Comparison of ENCODE assay signal across 8 cellular contexts in genomic region chr10:3749597-3750351, GRCh38. TPM values are rescaled to one million over a fixed set of nuclear protein-coding genes. Genes with fewer than 3 reads are reported as not detected.
DNase-seq lines count a peak whose midpoint lies in the region; ATAC-seq and TF ChIP-seq lines count a peak whose summit lies in the region.

No MANE protein-coding gene starts in this region.

- peak; percentile 55 to 64 for ATAC-seq in lower lobe of right lung
- ATAC-seq in upper lobe of right lung = peak; percentile 65
- no peak for ATAC-seq in HG02970 (IDR thresholded peaks at IDR 0.05; ENCODE audit: low FRiP score, unreplicated experiment)
- ATAC-seq in effector memory CD8-positive, alpha-beta T cell (replicated peaks) = no peak

- H3K4me3 ChIP-seq in brain microvascular endothelial cell (ENCODE audit: low read depth, low read length) = peak overlapping the region; percentile 10
- H3K4me3 ChIP-seq in lower lobe of right lung = peak overlapping the region; percentile 37
- H3K4me3 ChIP-seq in upper lobe of right lung = peak overlapping the region; percentile 28

- no peaks in the 10 kb centered on the region for H3K4me1 Mint-ChIP-seq in effector memory CD8-positive, alpha-beta T cell (ENCODE audit: low read depth in 2 of 2)

- H3K27ac ChIP-seq in brain microvascular endothelial cell (peak overlapping the region; percentile 54), lower lobe of right lung (peak overlapping the region; percentile 72), upper lobe of right lung (peak overlapping the region; percentile 53)

- H3K27me3 ChIP-seq in brain microvascular endothelial cell (replicated peaks) (no peaks in the 10 kb centered on the region), lower lobe of right lung (ENCODE audit: low read depth) (no peaks in the 10 kb centered on the region), upper lobe of right lung (no peaks in the 10 kb centered on the region)

- TF ChIP-seq CTCF in brain microvascular endothelial cell (IDR thresholded peaks at IDR 0.05; ENCODE audit: low read depth, low read length, missing control alignments) (no peak), lower lobe of right lung (IDR thresholded peaks at IDR 0.05) (no peak), upper lobe of right lung (IDR thresholded peaks at IDR 0.05) (no peak)

- H3K4me1 ChIP-seq in lower lobe of right lung = peaks cover 42% of the 10 kb centered on the region
- peaks cover 31% of the 10 kb centered on the region for H3K4me1 ChIP-seq in upper lobe of right lung

- no peaks in the 10 kb centered on the region for H3K9me3 ChIP-seq in lower lobe of right lung
- H3K9me3 ChIP-seq in upper lobe of right lung = no peaks in the 10 kb centered on the region

- H3K27me3 Mint-ChIP-seq in effector memory CD8-positive, alpha-beta T cell = no peaks in the 10 kb centered on the region

- H3K9me3 Mint-ChIP-seq in effector memory CD8-positive, alpha-beta T cell = no peaks in the 10 kb centered on the region

- H3K27ac Mint-ChIP-seq in effector memory CD8-positive, alpha-beta T cell = no peak overlapping the region

- H3K36me3 ChIP-seq in brain microvascular endothelial cell (replicated peaks) (no peaks in the 10 kb centered on the region), lower lobe of right lung (no peaks in the 10 kb centered on the region), upper lobe of right lung (no peaks in the 10 kb centered on the region)

- no peaks in the 10 kb centered on the region for H3K36me3 Mint-ChIP-seq in effector memory CD8-positive, alpha-beta T cell (ENCODE audit: insufficient read depth)

- H3K4me3 Mint-ChIP-seq in effector memory CD8-positive, alpha-beta T cell = no peak overlapping the region

- intact Hi-C loops in lower lobe of right lung (cut with DNase I) = no loop called here
- intact Hi-C loops in upper lobe of right lung (cut with DNase I) = no loop called here

- in situ Hi-C loops in brain microvascular endothelial cell (cut with HindIII; ENCODE audit: low pct_ligation_motif_present, low sequenced_read_pairs) = loop anchor here (25.0 kb wide), 2 partner anchors 287 to 512 kb away; no protein-coding TSS in a partner anchor

- DNase-seq in AG08395 (ENCODE audit: low spot score) (peak; percentile 72), HCEC 1CT (peak; percentile 84), brain microvascular endothelial cell (peak; percentile 40), lower lobe of right lung (no peak), upper lobe of right lung (no peak), NCI-H446 (lab: John Stamatoyannopoulos, UW) (no peak)
- no peak for DNase-seq in effector memory CD8-positive, alpha-beta T cell

RNA-seq across cellular contexts. Expression of gene KLF6, which starts 35.2 kb away (rescaled TPM):
- total RNA-seq in lower lobe of right lung = 242 TPM
- total RNA-seq in upper lobe of right lung = 247 TPM

Comparison
In these comparisons a context has a peak if more than half of its experiments do, and no peak if none do; other contexts are left out.
1. DNase-seq: peak in AG08395 (single experiment), HCEC 1CT (single experiment) and brain microvascular endothelial cell (single experiment); none in lower lobe of right lung (single experiment), upper lobe of right lung (single experiment), NCI-H446 (0 of 2) and effector memory CD8-positive, alpha-beta T cell (0 of 3).
2. ATAC-seq: peak in lower lobe of right lung (2 of 2) and upper lobe of right lung (single experiment); none in HG02970 (single experiment) and effector memory CD8-positive, alpha-beta T cell (single experiment).
3. Peak in every context shown above with its lines, with median percentiles within 50 percentile points of each other: H3K27ac ChIP-seq and H3K4me3 ChIP-seq.